20 cellular contexts compared by ENCODE assay signal in the genomic region with DNA sequence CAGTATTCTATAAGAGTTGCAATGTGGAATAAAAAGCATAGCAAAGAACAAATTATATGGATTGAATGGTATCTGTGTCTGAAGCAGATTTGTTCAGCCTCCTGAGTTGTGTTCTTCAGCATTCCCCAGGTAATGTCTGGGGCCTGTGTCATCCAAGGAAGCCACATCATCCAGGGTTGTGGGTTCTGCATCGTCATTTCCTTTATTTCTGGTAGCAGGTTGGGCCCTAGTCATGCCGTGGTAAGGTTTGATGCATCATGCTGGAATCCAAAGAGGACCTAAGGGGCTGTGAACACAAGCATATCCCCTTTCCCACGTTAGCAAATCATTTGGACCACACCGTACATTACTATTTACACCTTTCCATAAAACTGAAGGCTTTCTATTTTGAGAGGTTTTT.
"Had no signal": no experiment of that assay in that cellular context is flagged by ENCODE, and none has a peak within 500 bp of the region (broad histone marks: within the 10 kb centered on the region; RNA-seq: fewer than 3 reads in every experiment).

No MANE protein-coding gene starts in this region.

- ATAC-seq: activated CD8-positive, alpha-beta T cell treated with anti-CD3 and anti-CD28 coated beads, Interleukin-2, amount 10 ng/mL, durations not matched to agents 7 days and 5 days; naive thymus-derived CD8-positive, alpha-beta T cell; stimulated activated naive B cell treated with anti-CD40 and anti-IgM and Interleukin-4, amounts not matched to agents 10 μg/mL and 1 μg/mL and 100 μg/mL, for 72 hours had no signal

- H3K27ac ChIP-seq: adrenal gland, left ventricle myocardium inferior, testis, vagina had no signal

- DNase-seq: activated CD4-positive, alpha-beta T cell treated with anti-CD3 and anti-CD28 coated beads for 1 hour; activated CD4-positive, alpha-beta T cell treated with anti-CD3 and anti-CD28 coated beads, Interleukin-2, amount 50 U/mL, for 1 hour; activated CD8-positive, alpha-beta T cell treated with anti-CD3 and anti-CD28 coated beads, Interleukin-2, amount 10 ng/mL, durations not matched to agents 7 days and 5 days; activated naive CD4-positive, alpha-beta T cell; activated T-cell treated with anti-CD3 and anti-CD28 coated beads, Interleukin-2, amount 50 U/mL, for 24 hours; adrenal gland; cortex of kidney; erythroblast; foreskin fibroblast; immature natural killer cell; kidney glomerular epithelial cell; left ventricle myocardium inferior; naive thymus-derived CD8-positive, alpha-beta T cell; retina; stimulated activated CD4-positive, alpha-beta T cell treated with anti-CD3 and anti-CD28 coated beads, Interleukin-2, amount 100 ng/mL, for 48 hours; stimulated activated CD8-positive, alpha-beta memory T cell treated with anti-CD3 and anti-CD28 coated beads, Interleukin-4, amount 100 ng/mL, for 48 hours; stimulated activated naive B cell treated with anti-CD40 and anti-IgM and Interleukin-4, amounts not matched to agents 10 μg/mL and 1 μg/mL and 100 μg/mL, for 72 hours; testis; trophoblast cell had no signal

- H3K9me3 ChIP-seq: adrenal gland, testis, vagina had no signal

- H3K27me3 ChIP-seq: adrenal gland, testis, vagina had no signal

- H3K36me3 ChIP-seq: adrenal gland, left ventricle myocardium inferior, vagina had no signal

- H3K4me3 ChIP-seq: adrenal gland, left ventricle myocardium inferior, testis, vagina had no signal

- H3K4me1 ChIP-seq: adrenal gland, testis, vagina had no signal
